10 cellular contexts compared by ENCODE assay signal in the genomic region with DNA sequence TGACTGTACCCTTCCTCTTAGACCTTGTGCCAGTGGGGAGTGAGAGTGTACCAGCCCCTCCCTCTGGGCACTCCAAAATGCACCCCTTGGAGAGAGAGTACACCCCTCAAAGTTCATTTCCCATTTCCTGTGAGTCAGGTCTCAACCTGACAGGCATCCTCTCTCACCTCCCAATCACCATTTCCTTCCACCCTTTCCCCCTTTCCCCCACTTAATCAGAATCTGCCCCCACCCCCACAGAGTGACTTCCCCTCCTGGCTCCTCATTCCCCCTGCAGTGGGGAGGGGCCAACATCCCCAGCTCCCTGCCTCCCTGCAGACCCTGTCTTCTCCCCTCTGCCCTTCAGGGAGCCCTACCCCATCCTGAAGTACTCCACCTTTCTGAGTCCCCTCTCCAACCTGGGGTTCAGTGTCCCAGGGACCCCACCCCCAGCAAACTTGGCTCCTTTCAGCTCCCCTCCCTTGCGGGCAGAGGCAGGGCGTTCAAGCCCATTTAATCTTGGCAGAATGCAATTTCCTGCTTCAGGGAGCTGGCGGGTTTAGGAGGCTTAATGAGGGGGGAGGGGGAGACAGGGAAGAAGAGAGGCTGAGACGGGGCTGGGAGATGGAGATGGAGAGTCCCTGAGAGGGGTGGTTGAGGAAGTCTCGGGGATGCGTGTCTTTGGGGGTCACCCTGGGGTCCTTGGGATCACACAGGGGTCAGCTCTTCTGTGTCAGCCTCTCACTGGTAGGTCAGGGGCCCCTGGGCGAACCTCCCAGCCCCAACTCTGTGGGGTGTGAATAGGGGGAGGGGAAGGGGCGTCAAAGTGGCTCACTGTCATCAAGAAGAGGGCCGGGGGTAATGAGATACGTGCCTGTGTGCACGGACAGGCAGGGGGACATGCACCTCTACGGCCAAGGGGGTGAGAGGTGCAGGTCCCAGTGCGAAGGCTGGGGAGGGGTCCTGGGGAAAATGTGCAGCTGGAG. TPM values are rescaled to one million over a fixed set of nuclear protein-coding genes. Genes with fewer than 3 reads are reported as not detected.
DNase-seq lines count a peak whose midpoint lies in the region; ATAC-seq and TF ChIP-seq lines count a peak whose summit lies in the region.
"Had no signal": no experiment of that assay in that cellular context is flagged by ENCODE, and none has a peak within 500 bp of the region (broad histone marks: within the 10 kb centered on the region; RNA-seq: fewer than 3 reads in every experiment).

No MANE protein-coding gene starts in this region.

- peak; percentile 6 for ATAC-seq in activated naive CD8-positive, alpha-beta T cell treated with anti-CD3 and anti-CD28 coated beads, Interleukin-2, amount 10 ng/mL, durations not matched to agents 7 days and 5 days (ENCODE audit: low read depth)
- ATAC-seq in HG03175 (IDR thresholded peaks at IDR 0.05; ENCODE audit: unreplicated experiment) (no peak), HG03439 (IDR thresholded peaks at IDR 0.05; ENCODE audit: unreplicated experiment) (no peak), GM18858 (IDR thresholded peaks at IDR 0.05; ENCODE audit: unreplicated experiment) (no peak)

- peaks cover 9% of the 10 kb centered on the region for H3K4me1 Mint-ChIP-seq in activated naive CD8-positive, alpha-beta T cell treated with anti-CD3 and anti-CD28 coated beads, Interleukin-2, amount 10 ng/mL, durations not matched to agents 7 days and 5 days
- H3K4me1 Mint-ChIP-seq in nephron progenitor cell: peaks cover 87% of the 10 kb centered on the region

- H3K36me3 Mint-ChIP-seq in activated naive CD8-positive, alpha-beta T cell treated with anti-CD3 and anti-CD28 coated beads, Interleukin-2, amount 10 ng/mL, durations not matched to agents 7 days and 5 days: no peaks in the 10 kb centered on the region
- no peaks in the 10 kb centered on the region for H3K36me3 Mint-ChIP-seq in nephron progenitor cell (ENCODE audit: low read depth)
- H3K36me3 Mint-ChIP-seq: naive B cell had no signal

- DNase-seq in NCI-H748 (lab: John Stamatoyannopoulos, UW; ENCODE audit: unreplicated experiment) (peak; percentile 10), NCI-H748 treated with DMSO at 0.1 percent for 48 hours (lab: John Stamatoyannopoulos, UW) (no peak), NCI-H1092 (lab: John Stamatoyannopoulos, UW) (peak; percentile 8), nephron progenitor cell (peak; percentile 42)
- DNase-seq in activated naive CD8-positive, alpha-beta T cell treated with anti-CD3 and anti-CD28 coated beads, Interleukin-2, amount 10 ng/mL, durations not matched to agents 7 days and 5 days: no peak
- DNase-seq: naive B cell, T1000 had no signal

- no peaks in the 10 kb centered on the region for H3K27me3 Mint-ChIP-seq in activated naive CD8-positive, alpha-beta T cell treated with anti-CD3 and anti-CD28 coated beads, Interleukin-2, amount 10 ng/mL, durations not matched to agents 7 days and 5 days
- H3K27me3 Mint-ChIP-seq in nephron progenitor cell (ENCODE audit: low read depth, poor library complexity): peaks cover 2% of the 10 kb centered on the region

- peak overlapping the region; percentile 74 for H3K27ac Mint-ChIP-seq in activated naive CD8-positive, alpha-beta T cell treated with anti-CD3 and anti-CD28 coated beads, Interleukin-2, amount 10 ng/mL, durations not matched to agents 7 days and 5 days
- peak overlapping the region; percentile 95 for H3K27ac Mint-ChIP-seq in nephron progenitor cell

- H3K9me3 Mint-ChIP-seq in activated naive CD8-positive, alpha-beta T cell treated with anti-CD3 and anti-CD28 coated beads, Interleukin-2, amount 10 ng/mL, durations not matched to agents 7 days and 5 days: no peaks in the 10 kb centered on the region
- H3K9me3 Mint-ChIP-seq in nephron progenitor cell: no peaks in the 10 kb centered on the region
- H3K9me3 Mint-ChIP-seq: naive B cell had no signal

- H3K4me3 Mint-ChIP-seq in activated naive CD8-positive, alpha-beta T cell treated with anti-CD3 and anti-CD28 coated beads, Interleukin-2, amount 10 ng/mL, durations not matched to agents 7 days and 5 days: peak overlapping the region; percentile 33
- peak overlapping the region; percentile 63 for H3K4me3 Mint-ChIP-seq in nephron progenitor cell
- H3K4me3 Mint-ChIP-seq: naive B cell had no signal

- POLR2A ChIA-PET in activated naive CD8-positive, alpha-beta T cell treated with anti-CD3 and anti-CD28 coated beads, Interleukin-2, amount 10 ng/mL, durations not matched to agents 7 days and 5 days (lab: Charles Lee): interaction anchor here (0.7 kb wide), 1 partner anchor 164 kb away, joined by 3 read pairs; no protein-coding TSS in a partner anchor

- no peak for TF ChIP-seq CTCF in nephron progenitor cell (IDR thresholded peaks at IDR 0.05)

RNA-seq across cellular contexts. Expression of a gene that starts 16.6 kb away (rescaled TPM):
- total RNA-seq in activated naive CD8-positive, alpha-beta T cell treated with anti-CD3 and anti-CD28 coated beads, Interleukin-2, amount 10 ng/mL, durations not matched to agents 7 days and 5 days: under 1 TPM in 1 of 2 experiments, not detected in 1; 0.09 TPM

RNA-seq across cellular contexts. Expression of a gene that starts 49.8 kb away (rescaled TPM):
- 100 to 1,000 TPM; 256 to 257 TPM for total RNA-seq in activated naive CD8-positive, alpha-beta T cell treated with anti-CD3 and anti-CD28 coated beads, Interleukin-2, amount 10 ng/mL, durations not matched to agents 7 days and 5 days

RNA-seq across cellular contexts. Expression of a gene that starts 52.9 kb away (rescaled TPM):
- total RNA-seq in activated naive CD8-positive, alpha-beta T cell treated with anti-CD3 and anti-CD28 coated beads, Interleukin-2, amount 10 ng/mL, durations not matched to agents 7 days and 5 days: not detected

Comparison
In these comparisons a context has a peak if more than half of its experiments do, and no peak if none do; other contexts are left out.
1. DNase-seq: peak in NCI-H748 (single experiment), NCI-H1092 (single experiment) and nephron progenitor cell (single experiment); none in NCI-H748 treated with DMSO at 0.1 percent for 48 hours (single experiment) and activated naive CD8-positive, alpha-beta T cell treated with anti-CD3 and anti-CD28 coated beads, Interleukin-2, amount 10 ng/mL, durations not matched to agents 7 days and 5 days (single experiment).